ENCODE assay signal across 1 cellular context in genomic region chr1:65163193-65163805, GRCh38.
TF ChIP-seq lines count a peak whose summit lies in the region.

No MANE protein-coding gene starts in this region.

TF ChIP-seq in GM12878, 131 proteins besides CTCF, POLR2A, EP300 and RAD21 (continued from another document):
- 0 out of 2 replicates have a peak, but pooled peaks have one; percentile 9 for TF ChIP-seq SPI1 (IDR thresholded peaks at IDR 0.05; ENCODE audit: borderline replicate concordance, insufficient read depth, low read depth, low read length)
- no peak for TF ChIP-seq SIX5 (IDR thresholded peaks at IDR 0.05; ENCODE audit: low read depth, low read length, severe bottlenecking)
- TF ChIP-seq IRF5 (IDR thresholded peaks at IDR 0.05; ENCODE audit: borderline replicate concordance) = no peak
- TF ChIP-seq SRF (IDR thresholded peaks at IDR 0.05; ENCODE audit: low read depth in 2 of 2, low read length in 2 of 2) = 0 out of 4 replicates have a peak, but pooled peaks of 1 of the 2 experiments have one; percentile 10
- no peak for TF ChIP-seq MEF2B (IDR thresholded peaks at IDR 0.05; ENCODE audit: partially characterized antibody, poor library complexity, severe bottlenecking)
- TF ChIP-seq FOXK2 (IDR thresholded peaks at IDR 0.05) = no peak
- TF ChIP-seq ZNF207 (IDR thresholded peaks at IDR 0.05; ENCODE audit: borderline replicate concordance) = no peak
